ENCODE assay signal across 14 cellular contexts in the genomic region with DNA sequence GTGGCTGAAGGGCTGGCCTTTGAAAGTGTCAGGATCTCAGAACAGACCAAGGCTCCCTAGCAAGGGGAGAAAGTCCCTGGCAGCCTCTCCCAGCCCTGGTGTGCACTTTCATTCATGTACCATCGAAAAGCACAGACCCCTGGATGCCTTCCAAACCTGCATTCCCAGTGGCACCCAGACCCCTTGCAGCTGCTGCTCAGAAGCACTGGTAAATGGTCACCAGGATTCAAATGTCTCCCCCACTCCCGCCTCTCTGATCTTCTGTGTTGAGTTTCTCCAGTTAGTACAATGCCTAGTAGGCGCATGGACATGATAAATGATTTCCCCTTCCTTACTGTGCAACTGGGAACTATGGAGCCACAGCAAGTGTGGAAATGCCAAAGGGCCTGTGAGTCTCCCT.
DNase-seq lines count a peak whose midpoint lies in the region; ATAC-seq and TF ChIP-seq lines count a peak whose summit lies in the region.
"Had no signal": no experiment of that assay in that cellular context is flagged by ENCODE, and none has a peak within 500 bp of the region (broad histone marks: within the 10 kb centered on the region; RNA-seq: fewer than 3 reads in every experiment).

No MANE protein-coding gene starts in this region.

- TF ChIP-seq CTCF in HFFc6 (IDR thresholded peaks at IDR 0.05) (no peak), WTC11 (IDR thresholded peaks at IDR 0.05) (no peak), fibroblast of pulmonary artery (IDR thresholded peaks at IDR 0.05; ENCODE audit: low read length, missing control alignments) (no peak), osteocyte (IDR thresholded peaks at IDR 0.05) (no peak)

- peak overlapping the region; percentile 66 for H3K4me3 Mint-ChIP-seq in HFFc6
- no peak overlapping the region for H3K4me3 Mint-ChIP-seq in WTC11
- H3K4me3 Mint-ChIP-seq in osteocyte (ENCODE audit: unreplicated experiment): no peak overlapping the region

- H3K9me3 Mint-ChIP-seq in HFFc6: no peaks in the 10 kb centered on the region
- H3K9me3 Mint-ChIP-seq in WTC11: no peaks in the 10 kb centered on the region
- H3K9me3 Mint-ChIP-seq in osteocyte (ENCODE audit: unreplicated experiment): no peaks in the 10 kb centered on the region

- POLR2A ChIA-PET in WTC11 (lab: Charles Lee): no interaction called here

- no peak overlapping the region for H3K4me3 ChIP-seq in fibroblast of pulmonary artery (replicated peaks; ENCODE audit: low read depth, low read length)
- H3K4me3 ChIP-seq: BLaER1 treated with 17β-estradiol and CSF1 and Interleukin-3, amounts not matched to agents 10 nM and 100 nM; skin epidermis had no signal

- H3K36me3 Mint-ChIP-seq in HFFc6 (ENCODE audit: low read depth) (peaks cover 31% of the 10 kb centered on the region), WTC11 (no peaks in the 10 kb centered on the region), osteocyte (ENCODE audit: unreplicated experiment) (no peaks in the 10 kb centered on the region)

- CTCF ChIA-PET in WTC11 (lab: Charles Lee): no interaction called here

- DNase-seq in HFFc6 (no peak), WTC11 (ENCODE audit: low spot score) (no peak), fibroblast of pulmonary artery (ENCODE audit: low read depth) (peak; percentile 51), osteocyte (ENCODE audit: extremely low spot score, unreplicated experiment) (no peak), NCI-H446 (lab: John Stamatoyannopoulos, UW) (no peak), middle frontal gyrus (ENCODE audit: extremely low spot score, low spot score) (no peak), NCI-H524 (lab: John Stamatoyannopoulos, UW) (no peak)
- DNase-seq: activated CD4-positive, alpha-beta T cell treated with anti-CD3 and anti-CD28 coated beads, Interleukin-2, amount 50 U/mL, for 48 hours; NCI-H1092 treated with DMSO at 0.1 percent for 48 hours; NK-92 treated with Interleukin-12 subunit alpha and Interleukin-12 subunit beta, amount 100 ng/mL, for 24 hours; stimulated activated naive CD4-positive, alpha-beta T cell had no signal

- H3K27ac Mint-ChIP-seq in HFFc6: peak overlapping the region; percentile 95
- peak overlapping the region; percentile 87; the same call in 1 of the 2 replicates for H3K27ac Mint-ChIP-seq in WTC11
- H3K27ac Mint-ChIP-seq in osteocyte (ENCODE audit: unreplicated experiment): peak overlapping the region; percentile 89

- peaks cover 18% of the 10 kb centered on the region for H3K27me3 Mint-ChIP-seq in HFFc6 (ENCODE audit: insufficient read depth)
- no peaks in the 10 kb centered on the region for H3K27me3 Mint-ChIP-seq in WTC11 (ENCODE audit: low read depth)
- no peaks in the 10 kb centered on the region for H3K27me3 Mint-ChIP-seq in osteocyte (ENCODE audit: unreplicated experiment)

- ATAC-seq in WTC11 (no peak), GM18511 (IDR thresholded peaks at IDR 0.05; ENCODE audit: unreplicated experiment) (no peak)

- peaks cover 99% of the 10 kb centered on the region for H3K4me1 Mint-ChIP-seq in HFFc6 (ENCODE audit: low read depth)
- H3K4me1 Mint-ChIP-seq in WTC11: peaks cover 39% of the 10 kb centered on the region
- peaks cover 91% of the 10 kb centered on the region for H3K4me1 Mint-ChIP-seq in osteocyte (ENCODE audit: unreplicated experiment)

TF ChIP-seq in WTC11, 78 proteins besides CTCF, POLR2A, EP300 and RAD21 (continues in another document):
- TF ChIP-seq, protein P1, sequence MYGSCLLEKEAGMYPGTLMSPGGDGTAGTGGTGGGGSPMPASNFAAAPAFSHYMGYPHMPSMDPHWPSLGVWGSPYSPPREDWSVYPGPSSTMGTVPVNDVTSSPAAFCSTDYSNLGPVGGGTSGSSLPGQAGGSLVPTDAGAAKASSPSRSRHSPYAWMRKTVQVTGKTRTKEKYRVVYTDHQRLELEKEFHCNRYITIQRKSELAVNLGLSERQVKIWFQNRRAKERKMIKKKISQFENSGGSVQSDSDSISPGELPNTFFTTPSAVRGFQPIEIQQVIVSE (CRISPR knock-in tag; IDR thresholded peaks at IDR 0.05; ENCODE audit: borderline replicate concordance): no peak
- no peak for TF ChIP-seq CBFB (CRISPR knock-in tag; IDR thresholded peaks at IDR 0.05; ENCODE audit: low read depth)
- TF ChIP-seq, protein P2, sequence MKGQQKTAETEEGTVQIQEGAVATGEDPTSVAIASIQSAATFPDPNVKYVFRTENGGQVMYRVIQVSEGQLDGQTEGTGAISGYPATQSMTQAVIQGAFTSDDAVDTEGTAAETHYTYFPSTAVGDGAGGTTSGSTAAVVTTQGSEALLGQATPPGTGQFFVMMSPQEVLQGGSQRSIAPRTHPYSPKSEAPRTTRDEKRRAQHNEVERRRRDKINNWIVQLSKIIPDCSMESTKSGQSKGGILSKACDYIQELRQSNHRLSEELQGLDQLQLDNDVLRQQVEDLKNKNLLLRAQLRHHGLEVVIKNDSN (CRISPR knock-in tag; IDR thresholded peaks at IDR 0.05): no peak
- no peak for TF ChIP-seq GRHL2 (CRISPR knock-in tag; IDR thresholded peaks at IDR 0.05; ENCODE audit: insufficient replicate concordance, severe bottlenecking)
- TF ChIP-seq, protein P3, sequence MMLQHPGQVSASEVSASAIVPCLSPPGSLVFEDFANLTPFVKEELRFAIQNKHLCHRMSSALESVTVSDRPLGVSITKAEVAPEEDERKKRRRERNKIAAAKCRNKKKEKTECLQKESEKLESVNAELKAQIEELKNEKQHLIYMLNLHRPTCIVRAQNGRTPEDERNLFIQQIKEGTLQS (CRISPR knock-in tag; conservative IDR thresholded peaks at IDR 0.05): no peak
- TF ChIP-seq, protein P4, sequence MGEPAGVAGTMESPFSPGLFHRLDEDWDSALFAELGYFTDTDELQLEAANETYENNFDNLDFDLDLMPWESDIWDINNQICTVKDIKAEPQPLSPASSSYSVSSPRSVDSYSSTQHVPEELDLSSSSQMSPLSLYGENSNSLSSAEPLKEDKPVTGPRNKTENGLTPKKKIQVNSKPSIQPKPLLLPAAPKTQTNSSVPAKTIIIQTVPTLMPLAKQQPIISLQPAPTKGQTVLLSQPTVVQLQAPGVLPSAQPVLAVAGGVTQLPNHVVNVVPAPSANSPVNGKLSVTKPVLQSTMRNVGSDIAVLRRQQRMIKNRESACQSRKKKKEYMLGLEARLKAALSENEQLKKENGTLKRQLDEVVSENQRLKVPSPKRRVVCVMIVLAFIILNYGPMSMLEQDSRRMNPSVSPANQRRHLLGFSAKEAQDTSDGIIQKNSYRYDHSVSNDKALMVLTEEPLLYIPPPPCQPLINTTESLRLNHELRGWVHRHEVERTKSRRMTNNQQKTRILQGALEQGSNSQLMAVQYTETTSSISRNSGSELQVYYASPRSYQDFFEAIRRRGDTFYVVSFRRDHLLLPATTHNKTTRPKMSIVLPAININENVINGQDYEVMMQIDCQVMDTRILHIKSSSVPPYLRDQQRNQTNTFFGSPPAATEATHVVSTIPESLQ (CRISPR knock-in tag; IDR thresholded peaks at IDR 0.05): no peak
- TF ChIP-seq, protein P5, sequence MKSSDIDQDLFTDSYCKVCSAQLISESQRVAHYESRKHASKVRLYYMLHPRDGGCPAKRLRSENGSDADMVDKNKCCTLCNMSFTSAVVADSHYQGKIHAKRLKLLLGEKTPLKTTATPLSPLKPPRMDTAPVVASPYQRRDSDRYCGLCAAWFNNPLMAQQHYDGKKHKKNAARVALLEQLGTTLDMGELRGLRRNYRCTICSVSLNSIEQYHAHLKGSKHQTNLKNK (CRISPR knock-in tag; IDR thresholded peaks at IDR 0.05): no peak
- TF ChIP-seq, protein P6, sequence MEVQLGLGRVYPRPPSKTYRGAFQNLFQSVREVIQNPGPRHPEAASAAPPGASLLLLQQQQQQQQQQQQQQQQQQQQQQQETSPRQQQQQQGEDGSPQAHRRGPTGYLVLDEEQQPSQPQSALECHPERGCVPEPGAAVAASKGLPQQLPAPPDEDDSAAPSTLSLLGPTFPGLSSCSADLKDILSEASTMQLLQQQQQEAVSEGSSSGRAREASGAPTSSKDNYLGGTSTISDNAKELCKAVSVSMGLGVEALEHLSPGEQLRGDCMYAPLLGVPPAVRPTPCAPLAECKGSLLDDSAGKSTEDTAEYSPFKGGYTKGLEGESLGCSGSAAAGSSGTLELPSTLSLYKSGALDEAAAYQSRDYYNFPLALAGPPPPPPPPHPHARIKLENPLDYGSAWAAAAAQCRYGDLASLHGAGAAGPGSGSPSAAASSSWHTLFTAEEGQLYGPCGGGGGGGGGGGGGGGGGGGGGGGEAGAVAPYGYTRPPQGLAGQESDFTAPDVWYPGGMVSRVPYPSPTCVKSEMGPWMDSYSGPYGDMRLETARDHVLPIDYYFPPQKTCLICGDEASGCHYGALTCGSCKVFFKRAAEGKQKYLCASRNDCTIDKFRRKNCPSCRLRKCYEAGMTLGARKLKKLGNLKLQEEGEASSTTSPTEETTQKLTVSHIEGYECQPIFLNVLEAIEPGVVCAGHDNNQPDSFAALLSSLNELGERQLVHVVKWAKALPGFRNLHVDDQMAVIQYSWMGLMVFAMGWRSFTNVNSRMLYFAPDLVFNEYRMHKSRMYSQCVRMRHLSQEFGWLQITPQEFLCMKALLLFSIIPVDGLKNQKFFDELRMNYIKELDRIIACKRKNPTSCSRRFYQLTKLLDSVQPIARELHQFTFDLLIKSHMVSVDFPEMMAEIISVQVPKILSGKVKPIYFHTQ (CRISPR knock-in tag; IDR thresholded peaks at IDR 0.05): no peak
- TF ChIP-seq, protein P7, sequence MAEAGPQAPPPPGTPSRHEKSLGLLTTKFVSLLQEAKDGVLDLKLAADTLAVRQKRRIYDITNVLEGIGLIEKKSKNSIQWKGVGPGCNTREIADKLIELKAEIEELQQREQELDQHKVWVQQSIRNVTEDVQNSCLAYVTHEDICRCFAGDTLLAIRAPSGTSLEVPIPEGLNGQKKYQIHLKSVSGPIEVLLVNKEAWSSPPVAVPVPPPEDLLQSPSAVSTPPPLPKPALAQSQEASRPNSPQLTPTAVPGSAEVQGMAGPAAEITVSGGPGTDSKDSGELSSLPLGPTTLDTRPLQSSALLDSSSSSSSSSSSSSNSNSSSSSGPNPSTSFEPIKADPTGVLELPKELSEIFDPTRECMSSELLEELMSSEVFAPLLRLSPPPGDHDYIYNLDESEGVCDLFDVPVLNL (CRISPR knock-in tag; IDR thresholded peaks at IDR 0.05; ENCODE audit: borderline replicate concordance, low read depth): no peak
- TF ChIP-seq ZBTB21 (CRISPR knock-in tag; IDR thresholded peaks at IDR 0.05; ENCODE audit: borderline replicate concordance): no peak
- no peak for TF ChIP-seq ZNF396 (CRISPR knock-in tag; IDR thresholded peaks at IDR 0.05; ENCODE audit: borderline replicate concordance)
